33 cellular contexts compared by ENCODE assay signal in the genomic region with DNA sequence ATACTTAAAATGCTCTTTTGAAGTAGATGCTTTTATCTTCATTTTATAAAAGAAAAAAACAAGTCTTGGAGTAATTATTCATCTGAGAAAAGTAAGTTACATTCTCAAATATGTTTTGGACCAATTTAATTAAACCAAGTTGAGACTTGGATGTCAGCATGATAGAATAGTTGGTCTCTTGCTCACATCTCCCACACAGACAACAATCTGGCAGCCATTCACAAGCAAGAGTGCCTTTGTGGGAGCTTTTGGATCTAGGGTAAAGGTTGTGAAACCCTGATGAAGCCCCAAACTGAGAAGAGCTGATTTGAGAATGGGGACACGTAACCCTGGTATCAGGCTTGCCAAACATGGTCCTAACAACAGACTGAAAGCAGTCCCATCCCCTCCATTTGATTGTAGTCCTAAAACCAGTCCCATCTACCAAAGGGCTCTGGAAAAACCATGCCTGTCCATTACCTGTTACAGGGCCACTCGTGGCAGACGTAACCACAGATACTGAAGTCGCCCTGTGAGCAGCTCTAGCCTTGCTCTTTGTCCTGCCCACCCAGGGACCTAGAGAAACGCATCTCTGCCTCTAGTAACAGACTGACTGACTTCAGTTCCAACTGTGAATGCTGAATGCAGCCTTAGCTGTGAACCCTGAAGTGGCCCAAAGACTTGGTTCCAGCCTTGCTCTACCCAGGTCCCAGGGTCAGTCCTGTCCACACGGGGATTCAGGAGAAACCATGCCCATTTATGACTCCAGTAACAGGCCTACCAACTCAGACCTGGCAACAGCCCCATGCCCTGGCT.
"Had no signal": no experiment of that assay in that cellular context is flagged by ENCODE, and none has a peak within 500 bp of the region (broad histone marks: within the 10 kb centered on the region; RNA-seq: fewer than 3 reads in every experiment).

No MANE protein-coding gene starts in this region.

- ATAC-seq: naive thymus-derived CD4-positive, alpha-beta T cell; psoas muscle had no signal

- FAIRE-seq: endothelial cell of umbilical vein, kidney, TTC549 had no signal

- H3K36me3 ChIP-seq: adrenal gland, brain microvascular endothelial cell, thoracic aorta, WERI-Rb-1 had no signal

- DNase-seq: activated CD4-positive, alpha-beta memory T cell treated with anti-CD3 and anti-CD28 coated beads for 36 hours; activated CD4-positive, alpha-beta T cell treated with anti-CD3 and anti-CD28 coated beads, Interleukin-2, amount 10 ng/mL, durations not matched to agents 24 days and 14 days; activated CD4-positive, CD25-positive, alpha-beta regulatory T cell treated with anti-CD3 and anti-CD28 coated beads, Interleukin-2, amount 50 U/mL, for 72 hours; activated CD8-positive, alpha-beta memory T cell treated with anti-CD3 and anti-CD28 coated beads, Interleukin-2, amount 50 U/mL, for 4 hours; activated effector memory CD4-positive, alpha-beta T cell treated with anti-CD3 and anti-CD28 coated beads, Interleukin-2, amount 50 U/mL, for 16 hours; activated naive CD4-positive, alpha-beta T cell treated with anti-CD3 and anti-CD28 coated beads for 36 hours; activated naive CD8-positive, alpha-beta T cell treated with anti-CD3 and anti-CD28 coated beads for 36 hours; activated T-cell treated with anti-CD3 and anti-CD28 coated beads, Interleukin-2, amount 50 U/mL, for 1 hour; adrenal gland; aorta; brain microvascular endothelial cell; central memory CD4-positive, alpha-beta T cell; foreskin fibroblast; head of caudate nucleus; hypothalamus; immature natural killer cell; kidney; midbrain; naive thymus-derived CD4-positive, alpha-beta T cell; nucleus accumbens; psoas muscle; stimulated activated CD4-positive, alpha-beta T cell treated with anti-CD3 and anti-CD28 coated beads, Interleukin-15, amount 100 ng/mL, for 24 hours; stimulated activated CD4-positive, alpha-beta T cell treated with anti-CD3 and anti-CD28 coated beads, Interleukin-2, amount 100 ng/mL, for 24 hours; stimulated activated naive CD4-positive, alpha-beta T cell; T-helper 9 cell; WERI-Rb-1 had no signal

- H2AFZ ChIP-seq: parathyroid adenoma had no signal

- H3K9ac ChIP-seq: parathyroid adenoma had no signal

- H3K4me3 Mint-ChIP-seq: activated CD4-positive, alpha-beta memory T cell treated with anti-CD3 and anti-CD28 coated beads for 36 hours; activated CD4-positive, alpha-beta T cell treated with anti-CD3 and anti-CD28 coated beads, Interleukin-2, amount 10 ng/mL, durations not matched to agents 24 days and 14 days; activated naive CD4-positive, alpha-beta T cell treated with anti-CD3 and anti-CD28 coated beads for 36 hours; activated naive CD8-positive, alpha-beta T cell treated with anti-CD3 and anti-CD28 coated beads for 36 hours; activated T-helper 1 cell treated with anti-CD3 and anti-CD28 coated beads, Interleukin-12 subunit alpha, Interleukin-12 subunit beta, Interleukin-2, Interleukin-4 antibody, amounts not matched to agents 30 ng/mL and 10 ng/mL and 1 ng/mL, durations not matched to agents 14 hours and 24 hours and 36 hours; immature natural killer cell; naive thymus-derived CD4-positive, alpha-beta T cell; T-helper 1 cell treated with Interleukin-12 subunit alpha and Interleukin-12 subunit beta and Interleukin-4 antibody, amounts not matched to agents 30 μg/mL and 1 μg/mL, for 36 hours; type B pancreatic cell had no signal

- H3K9me3 Mint-ChIP-seq: activated naive CD4-positive, alpha-beta T cell treated with anti-CD3 and anti-CD28 coated beads for 36 hours; activated T-helper 1 cell treated with anti-CD3 and anti-CD28 coated beads, Interleukin-12 subunit alpha, Interleukin-12 subunit beta, Interleukin-2, Interleukin-4 antibody, amounts not matched to agents 30 ng/mL and 10 ng/mL and 1 ng/mL, durations not matched to agents 14 hours and 24 hours and 36 hours; type B pancreatic cell had no signal

- H3K27me3 Mint-ChIP-seq: activated CD4-positive, alpha-beta memory T cell treated with anti-CD3 and anti-CD28 coated beads for 36 hours; activated CD4-positive, alpha-beta T cell treated with anti-CD3 and anti-CD28 coated beads, Interleukin-2, amount 10 ng/mL, durations not matched to agents 24 days and 14 days; activated naive CD8-positive, alpha-beta T cell treated with anti-CD3 and anti-CD28 coated beads for 36 hours; type B pancreatic cell had no signal

- H3K27ac Mint-ChIP-seq: activated CD4-positive, alpha-beta memory T cell treated with anti-CD3 and anti-CD28 coated beads for 36 hours; activated CD4-positive, alpha-beta T cell treated with anti-CD3 and anti-CD28 coated beads, Interleukin-2, amount 10 ng/mL, durations not matched to agents 24 days and 14 days; activated naive CD4-positive, alpha-beta T cell treated with anti-CD3 and anti-CD28 coated beads for 36 hours; activated naive CD8-positive, alpha-beta T cell treated with anti-CD3 and anti-CD28 coated beads for 36 hours; activated T-helper 1 cell treated with anti-CD3 and anti-CD28 coated beads, Interleukin-12 subunit alpha, Interleukin-12 subunit beta, Interleukin-2, Interleukin-4 antibody, amounts not matched to agents 30 ng/mL and 10 ng/mL and 1 ng/mL, durations not matched to agents 14 hours and 24 hours and 36 hours; immature natural killer cell; naive thymus-derived CD4-positive, alpha-beta T cell; T-helper 1 cell treated with Interleukin-12 subunit alpha and Interleukin-12 subunit beta and Interleukin-4 antibody, amounts not matched to agents 30 μg/mL and 1 μg/mL, for 36 hours; type B pancreatic cell had no signal

- H3K4me1 ChIP-seq: adrenal gland, parathyroid adenoma, psoas muscle had no signal

- H3K4me3 ChIP-seq: adrenal gland, psoas muscle, thoracic aorta had no signal

- H3K27me3 ChIP-seq: adrenal gland, brain microvascular endothelial cell had no signal

- H3K27ac ChIP-seq: adrenal gland, brain microvascular endothelial cell, parathyroid adenoma, psoas muscle, thoracic aorta, WERI-Rb-1 had no signal

- H3K9me3 ChIP-seq: adrenal gland, psoas muscle, thoracic aorta had no signal

- H3K4me1 Mint-ChIP-seq: activated CD4-positive, alpha-beta T cell treated with anti-CD3 and anti-CD28 coated beads, Interleukin-2, amount 10 ng/mL, durations not matched to agents 24 days and 14 days; activated naive CD8-positive, alpha-beta T cell treated with anti-CD3 and anti-CD28 coated beads for 36 hours; immature natural killer cell; naive thymus-derived CD4-positive, alpha-beta T cell had no signal
